In the genomic region with DNA sequence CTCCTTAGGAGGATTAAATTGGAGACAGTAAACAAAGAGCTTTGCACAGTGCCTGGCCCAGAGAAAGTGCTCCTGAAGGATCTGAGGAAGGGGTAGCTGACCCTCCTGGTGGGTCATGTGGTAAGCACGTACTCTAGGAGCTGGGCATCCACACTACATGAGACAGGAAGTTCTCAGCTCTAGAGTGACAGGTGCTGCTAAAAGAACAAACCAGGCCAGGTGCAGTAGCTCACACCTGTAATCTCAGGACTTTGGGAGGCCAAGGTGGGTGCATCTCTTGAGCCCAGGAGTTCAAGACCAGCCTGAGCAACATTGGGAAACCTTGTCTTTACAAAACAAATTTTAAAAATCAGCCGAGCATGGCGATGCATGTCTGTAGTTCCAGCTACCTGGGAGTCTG, we compare ENCODE assay signal across 22 cellular contexts. TPM values are rescaled to one million over a fixed set of nuclear protein-coding genes. Genes with fewer than 3 reads are reported as not detected.
DNase-seq lines count a peak whose midpoint lies in the region; ATAC-seq, FAIRE-seq and TF ChIP-seq lines count a peak whose summit lies in the region.
"Had no signal": no experiment of that assay in that cellular context is flagged by ENCODE, and none has a peak within 500 bp of the region (broad histone marks: within the 10 kb centered on the region; RNA-seq: fewer than 3 reads in every experiment).

No MANE protein-coding gene starts in this region.

- BruUV-seq in PC-9 (replicated peaks; lab: Mats Ljungman, UMichigan): no TSS peak

- no peak for ATAC-seq in right lobe of liver
- ATAC-seq: K562 had no signal

- no peak for TF ChIP-seq POLR2A in right lobe of liver (IDR thresholded peaks at IDR 0.05)

- H3K4me3 ChIP-seq in BLaER1: no peak overlapping the region
- no peak overlapping the region for H3K4me3 ChIP-seq in PC-9
- H3K4me3 ChIP-seq in right lobe of liver: no peak overlapping the region
- H3K4me3 ChIP-seq in kidney (ENCODE audit: low read length in 2 of 2): no peak overlapping the region
- H3K4me3 ChIP-seq: GM23248, K562, SJCRH30 had no signal

- H3K9ac ChIP-seq in BLaER1 (0 out of 2 replicates have a peak overlapping the region, but pooled peaks have one; percentile 6), kidney (ENCODE audit: low read length in 2 of 2) (no peak overlapping the region)
- H3K9ac ChIP-seq: GM23248 had no signal

- H3K9me2 ChIP-seq in PC-9 (ENCODE audit: insufficient read depth): no peaks in the 10 kb centered on the region

- H3K36me3 ChIP-seq in BLaER1: peaks cover 96% of the 10 kb centered on the region
- H3K36me3 ChIP-seq in PC-9 (ENCODE audit: low read depth): no peaks in the 10 kb centered on the region
- H3K36me3 ChIP-seq in right lobe of liver: peaks cover 0 to 27% (median 12%) of the 10 kb centered on the region in 4 donors
- no peaks in the 10 kb centered on the region for H3K36me3 ChIP-seq in kidney (ENCODE audit: control insufficient read depth in 1 of 2, insufficient read depth in 2 of 2, low read length in 2 of 2)
- H3K36me3 ChIP-seq: SJCRH30 had no signal

- no peaks in the 10 kb centered on the region for H3K79me2 ChIP-seq in PC-9 (ENCODE audit: low read depth)

- peaks cover 19% of the 10 kb centered on the region for H3K4me1 ChIP-seq in BLaER1
- H3K4me1 ChIP-seq in PC-9 (replicated peaks; ENCODE audit: insufficient read depth): peaks cover 57% of the 10 kb centered on the region
- H3K4me1 ChIP-seq in right lobe of liver: peaks cover 0 to 77% (median 37%) of the 10 kb centered on the region in 4 donors
- H3K4me1 ChIP-seq in kidney (ENCODE audit: control insufficient read depth in 1 of 2, insufficient read depth in 1 of 2, low read depth in 1 of 2, low read length in 2 of 2): peaks cover 12 to 16% of the 10 kb centered on the region in 2 donors

- DNase-seq in NCI-H2029 treated with DMSO at 0.1 percent for 48 hours (lab: John Stamatoyannopoulos, UW) (peak; percentile 18), NCI-H2029 (lab: John Stamatoyannopoulos, UW) (no peak), PC-9 (no peak), right lobe of liver (no peak), cerebellar nuclear complex (lab: John Stamatoyannopoulos, UW) (no peak), foreskin melanocyte (no peak), kidney (no peak)
- DNase-seq: Calu3, DMS79 treated with DMSO at 0.1 percent for 48 hours, GDM1, NCI-H1092, NCI-H1694 treated with DMSO at 0.1 percent for 48 hours, NCI-H446, NCI-H82, SJCRH30 had no signal

- no peak overlapping the region for H2AFZ ChIP-seq in PC-9
- H2AFZ ChIP-seq: GM23248 had no signal

- POLR2A ChIA-PET in PC-9 (lab: Charles Lee; ENCODE audit: unreplicated experiment): interaction anchor here (0.6 kb wide), 1 partner anchor 20 kb away, joined by 5 read pairs; no protein-coding TSS in a partner anchor

- H3K4me2 ChIP-seq in BLaER1: no peak overlapping the region
- H3K4me2 ChIP-seq in PC-9: peak overlapping the region; percentile 32

- H3K9me3 ChIP-seq in BLaER1: no peaks in the 10 kb centered on the region
- no peaks in the 10 kb centered on the region for H3K9me3 ChIP-seq in PC-9 (ENCODE audit: insufficient read depth, low read depth)
- no peaks in the 10 kb centered on the region for H3K9me3 ChIP-seq in right lobe of liver
- H3K9me3 ChIP-seq in kidney (ENCODE audit: control insufficient read depth in 1 of 2, low read length in 2 of 2): no peaks in the 10 kb centered on the region
- H3K9me3 ChIP-seq: SJCRH30 had no signal

- H4K20me1 ChIP-seq in BLaER1 (peaks cover 82% of the 10 kb centered on the region), PC-9 (ENCODE audit: insufficient read depth) (no peaks in the 10 kb centered on the region)

- no peaks in the 10 kb centered on the region for H3K27me3 ChIP-seq in BLaER1
- no peaks in the 10 kb centered on the region for H3K27me3 ChIP-seq in PC-9 (ENCODE audit: insufficient read depth, low read depth)
- no peaks in the 10 kb centered on the region for H3K27me3 ChIP-seq in right lobe of liver
- H3K27me3 ChIP-seq: SJCRH30 had no signal

- WGBS in right lobe of liver (ENCODE audit: insufficient coverage, low coverage, low lambda C conversion rate, missing lambda C conversion rate): 62% methylated on average over 2 of the region's 3 CpGs

- TF ChIP-seq CTCF in PC-9 (conservative IDR thresholded peaks at IDR 0.05): no peak
- no peak for TF ChIP-seq CTCF in right lobe of liver (IDR thresholded peaks at IDR 0.05)
- TF ChIP-seq CTCF in kidney (IDR thresholded peaks at IDR 0.05; ENCODE audit: borderline replicate concordance, extremely low read depth, insufficient read depth): no peak

- FAIRE-seq in kidney (lab: Jason Lieb, UNC): no peak
- FAIRE-seq: A204.1, GM19239, K562 had no signal

- H3F3A ChIP-seq in PC-9 (ENCODE audit: insufficient read depth, low read depth): peaks cover 27% of the 10 kb centered on the region

- intact Hi-C loops in PC-9 (cut with micrococcal nuclease; ENCODE audit: unreplicated experiment): no loop called here
- intact Hi-C loops in right lobe of liver (cut with DNase I): no loop called here
- intact Hi-C loops in kidney (cut with DNase I): no loop called here

- H3K27ac ChIP-seq in BLaER1: no peak overlapping the region
- peak overlapping the region; percentile 1; the same call in 1 of the 2 replicates for H3K27ac ChIP-seq in PC-9
- H3K27ac ChIP-seq in right lobe of liver: peak overlapping the region in 2 of 3 donors; percentile 86 to 95
- peak overlapping the region in 1 of 2 donors; percentile 38 for H3K27ac ChIP-seq in kidney (ENCODE audit: low read depth in 2 of 2, low read length in 2 of 2)
- H3K27ac ChIP-seq: GM23248, HL-60, SJCRH30 had no signal

- CTCF ChIA-PET in PC-9 (lab: Charles Lee): interaction anchor here (0.6 to 2.1 kb wide), 8 partner anchors 9 to 1074 kb away, joined by 3 to 22 read pairs (median 3); no protein-coding TSS in a partner anchor

RNA-seq across cellular contexts. Expression of a gene that starts 13.1 kb away (rescaled TPM):
- total RNA-seq in PC-9 (2021) (3.2 and 4.0 TPM in 2 replicates), right lobe of liver (100 to 1,000 TPM in 3 of 6 experiments, 10 to 100 TPM in 3; 38.9 to 173 (median 106) TPM), kidney (4.1 TPM)
- 16.6 TPM for polyA plus RNA-seq in kidney (ENCODE audit: insufficient read depth, low read depth, low replicate concordance)

RNA-seq across cellular contexts. Expression of a gene that starts 28.2 kb away (rescaled TPM):
- 90.2 and 94.7 TPM in 2 replicates for total RNA-seq in PC-9 (2021)
- total RNA-seq in right lobe of liver: 10 to 100 TPM; 19.6 to 48.5 (median 39.0) TPM
- 38.6 TPM for total RNA-seq in kidney
- polyA plus RNA-seq in kidney (ENCODE audit: insufficient read depth, low read depth, low replicate concordance): 174 TPM

RNA-seq across cellular contexts. Expression of a gene that starts 35.0 kb away (rescaled TPM):
- total RNA-seq in PC-9 (2021): not detected in 2 replicates
- total RNA-seq in right lobe of liver: not detected
- not detected for total RNA-seq in kidney
- polyA plus RNA-seq in kidney (ENCODE audit: insufficient read depth, low read depth, low replicate concordance): not detected
- total RNA-seq: Calu3, GM23248, K562 had no signal
- polyA plus RNA-seq: CD14-positive monocyte, GM23248, K562 had no signal

RNA-seq across cellular contexts. Expression of a gene that starts 42.0 kb away (rescaled TPM):
- total RNA-seq in PC-9 (2021) (3.4 and 4.6 TPM in 2 replicates), right lobe of liver (10 to 100 TPM; 12.5 to 54.4 (median 18.6) TPM), kidney (2.6 TPM)
- polyA plus RNA-seq in kidney (ENCODE audit: insufficient read depth, low read depth, low replicate concordance): 5.5 TPM
